Comparison of ENCODE assay signal across 32 cellular contexts in the genomic region with DNA sequence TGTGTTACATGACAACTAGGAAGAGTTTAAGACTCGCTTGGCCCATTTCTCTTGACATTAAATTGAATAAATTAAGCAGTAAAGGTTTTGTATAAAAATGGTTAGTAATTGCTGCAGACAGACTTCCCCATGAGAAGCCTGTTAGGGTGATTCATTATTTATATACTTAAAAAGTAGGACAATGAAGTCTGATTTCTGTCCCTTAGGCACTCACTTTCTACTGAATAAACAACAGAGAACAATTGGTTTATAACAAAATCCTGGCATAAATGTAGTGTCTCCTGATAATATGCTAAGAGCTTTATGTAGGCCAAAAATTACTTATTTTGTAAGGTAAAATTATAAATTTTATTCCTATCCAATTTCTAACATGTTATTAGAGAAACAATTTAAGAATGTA.
"Had no signal": no experiment of that assay in that cellular context is flagged by ENCODE, and none has a peak within 500 bp of the region (broad histone marks: within the 10 kb centered on the region; RNA-seq: fewer than 3 reads in every experiment).

No MANE protein-coding gene starts in this region.

- H3K36me3 ChIP-seq: esophagus squamous epithelium, gastroesophageal sphincter, heart right ventricle had no signal

- H3K27ac ChIP-seq: epithelial cell of prostate, esophagus squamous epithelium, foreskin keratinocyte, gastroesophageal sphincter, heart right ventricle had no signal

- H3K9me3 ChIP-seq: esophagus squamous epithelium, gastroesophageal sphincter had no signal

- ATAC-seq: activated CD4-positive, alpha-beta T cell treated with anti-CD3 and anti-CD28 coated beads for 36 hours; activated CD8-positive, alpha-beta memory T cell treated with anti-CD3 and anti-CD28 coated beads, Interleukin-2, amount 10 ng/mL, durations not matched to agents 7 days and 5 days; activated CD8-positive, alpha-beta T cell treated with anti-CD3 and anti-CD28 coated beads, Interleukin-2, amount 10 ng/mL, durations not matched to agents 7 days and 5 days; activated naive CD4-positive, alpha-beta T cell treated with anti-CD3 and anti-CD28 coated beads, Interleukin-2, amount 50 U/mL, for 72 hours; activated T-cell treated with anti-CD3 and anti-CD28 coated beads, Interleukin-2, amount 50 U/mL, for 72 hours; effector memory CD8-positive, alpha-beta T cell; foreskin keratinocyte; gastroesophageal sphincter; heart right ventricle; T-cell had no signal

- H3K27me3 Mint-ChIP-seq: activated CD4-positive, alpha-beta memory T cell treated with anti-CD3 and anti-CD28 coated beads for 36 hours; activated CD4-positive, alpha-beta T cell treated with anti-CD3 and anti-CD28 coated beads for 36 hours; activated CD4-positive, alpha-beta T cell treated with anti-CD3 and anti-CD28 coated beads, Interleukin-2, amount 10 ng/mL, durations not matched to agents 24 days and 14 days; activated CD8-positive, alpha-beta memory T cell treated with anti-CD3 and anti-CD28 coated beads, Interleukin-2, amount 10 ng/mL, durations not matched to agents 7 days and 5 days; activated naive CD4-positive, alpha-beta T cell treated with anti-CD3 and anti-CD28 coated beads, Interleukin-2, amount 10 ng/mL, durations not matched to agents 7 days and 5 days; activated naive CD8-positive, alpha-beta T cell treated with anti-CD3 and anti-CD28 coated beads, Interleukin-2, amount 10 ng/mL, durations not matched to agents 7 days and 5 days; effector memory CD8-positive, alpha-beta T cell; T-cell had no signal

- H3K4me1 Mint-ChIP-seq: activated CD4-positive, alpha-beta T cell treated with anti-CD3 and anti-CD28 coated beads for 36 hours; activated CD4-positive, alpha-beta T cell treated with anti-CD3 and anti-CD28 coated beads, Interleukin-2, amount 10 ng/mL, durations not matched to agents 24 days and 14 days; activated CD8-positive, alpha-beta memory T cell treated with anti-CD3 and anti-CD28 coated beads, Interleukin-2, amount 10 ng/mL, durations not matched to agents 7 days and 5 days; activated naive CD4-positive, alpha-beta T cell treated with anti-CD3 and anti-CD28 coated beads, Interleukin-2, amount 10 ng/mL, durations not matched to agents 7 days and 5 days; activated naive CD8-positive, alpha-beta T cell treated with anti-CD3 and anti-CD28 coated beads, Interleukin-2, amount 10 ng/mL, durations not matched to agents 7 days and 5 days; T-cell had no signal

- H3K4me3 Mint-ChIP-seq: activated CD4-positive, alpha-beta memory T cell treated with anti-CD3 and anti-CD28 coated beads for 36 hours; activated CD4-positive, alpha-beta T cell treated with anti-CD3 and anti-CD28 coated beads for 36 hours; activated CD4-positive, alpha-beta T cell treated with anti-CD3 and anti-CD28 coated beads, Interleukin-2, amount 10 ng/mL, durations not matched to agents 24 days and 14 days; activated CD8-positive, alpha-beta memory T cell treated with anti-CD3 and anti-CD28 coated beads, Interleukin-2, amount 10 ng/mL, durations not matched to agents 7 days and 5 days; activated CD8-positive, alpha-beta T cell treated with anti-CD3 and anti-CD28 coated beads, Interleukin-2, amount 10 ng/mL, durations not matched to agents 7 days and 5 days; activated naive CD4-positive, alpha-beta T cell treated with anti-CD3 and anti-CD28 coated beads, Interleukin-2, amount 10 ng/mL, durations not matched to agents 7 days and 5 days; activated naive CD8-positive, alpha-beta T cell treated with anti-CD3 and anti-CD28 coated beads, Interleukin-2, amount 10 ng/mL, durations not matched to agents 7 days and 5 days; activated T-cell treated with anti-CD3 and anti-CD28 coated beads, Interleukin-2, amount 50 U/mL, for 72 hours; effector memory CD8-positive, alpha-beta T cell; T-cell; T-helper 1 cell treated with Interleukin-12 subunit alpha and Interleukin-12 subunit beta and Interleukin-4 antibody, amounts not matched to agents 30 μg/mL and 1 μg/mL, for 36 hours; T-helper 2 cell treated with Interferon-gamma antibody and Interleukin-4, amounts not matched to agents 5 μg/mL and 100 μg/mL, for 36 hours had no signal

- H3K27me3 ChIP-seq: esophagus squamous epithelium, foreskin keratinocyte, gastroesophageal sphincter, heart right ventricle had no signal

- H3K36me3 Mint-ChIP-seq: activated CD4-positive, alpha-beta memory T cell treated with anti-CD3 and anti-CD28 coated beads for 36 hours; activated CD8-positive, alpha-beta memory T cell treated with anti-CD3 and anti-CD28 coated beads, Interleukin-2, amount 10 ng/mL, durations not matched to agents 7 days and 5 days; activated naive CD4-positive, alpha-beta T cell treated with anti-CD3 and anti-CD28 coated beads, Interleukin-2, amount 10 ng/mL, durations not matched to agents 7 days and 5 days; activated naive CD8-positive, alpha-beta T cell treated with anti-CD3 and anti-CD28 coated beads, Interleukin-2, amount 10 ng/mL, durations not matched to agents 7 days and 5 days; T-cell had no signal

- H3K9me3 Mint-ChIP-seq: activated CD4-positive, alpha-beta T cell treated with anti-CD3 and anti-CD28 coated beads, Interleukin-2, amount 10 ng/mL, durations not matched to agents 24 days and 14 days; activated naive CD8-positive, alpha-beta T cell treated with anti-CD3 and anti-CD28 coated beads, Interleukin-2, amount 10 ng/mL, durations not matched to agents 7 days and 5 days had no signal

- H3K4me1 ChIP-seq: esophagus squamous epithelium, foreskin keratinocyte, gastroesophageal sphincter, heart right ventricle had no signal

- H3K27ac Mint-ChIP-seq: activated CD4-positive, alpha-beta memory T cell treated with anti-CD3 and anti-CD28 coated beads for 36 hours; activated CD4-positive, alpha-beta T cell treated with anti-CD3 and anti-CD28 coated beads for 36 hours; activated CD4-positive, alpha-beta T cell treated with anti-CD3 and anti-CD28 coated beads, Interleukin-2, amount 10 ng/mL, durations not matched to agents 24 days and 14 days; activated CD8-positive, alpha-beta memory T cell treated with anti-CD3 and anti-CD28 coated beads, Interleukin-2, amount 10 ng/mL, durations not matched to agents 7 days and 5 days; activated CD8-positive, alpha-beta T cell treated with anti-CD3 and anti-CD28 coated beads, Interleukin-2, amount 10 ng/mL, durations not matched to agents 7 days and 5 days; activated naive CD4-positive, alpha-beta T cell treated with anti-CD3 and anti-CD28 coated beads, Interleukin-2, amount 10 ng/mL, durations not matched to agents 7 days and 5 days; activated naive CD4-positive, alpha-beta T cell treated with anti-CD3 and anti-CD28 coated beads, Interleukin-2, amount 50 U/mL, for 72 hours; activated naive CD8-positive, alpha-beta T cell treated with anti-CD3 and anti-CD28 coated beads, Interleukin-2, amount 10 ng/mL, durations not matched to agents 7 days and 5 days; activated T-cell treated with anti-CD3 and anti-CD28 coated beads, Interleukin-2, amount 50 U/mL, for 72 hours; effector memory CD8-positive, alpha-beta T cell; T-cell; T-helper 1 cell treated with Interleukin-12 subunit alpha and Interleukin-12 subunit beta and Interleukin-4 antibody, amounts not matched to agents 30 μg/mL and 1 μg/mL, for 36 hours; T-helper 2 cell treated with Interferon-gamma antibody and Interleukin-4, amounts not matched to agents 5 μg/mL and 100 μg/mL, for 36 hours had no signal

- DNase-seq: activated CD4-positive, alpha-beta memory T cell treated with anti-CD3 and anti-CD28 coated beads for 36 hours; activated CD4-positive, alpha-beta T cell treated with anti-CD3 and anti-CD28 coated beads for 36 hours; activated CD4-positive, alpha-beta T cell treated with anti-CD3 and anti-CD28 coated beads, Interleukin-2, amount 10 ng/mL, durations not matched to agents 24 days and 14 days; activated CD4-positive, CD25-positive, alpha-beta regulatory T cell; activated CD4-positive, CD25-positive, alpha-beta regulatory T cell treated with anti-CD3 and anti-CD28 coated beads, Interleukin-2, amount 50 U/mL, for 72 hours; activated CD8-positive, alpha-beta memory T cell treated with anti-CD3 and anti-CD28 coated beads, Interleukin-2, amount 10 ng/mL, durations not matched to agents 7 days and 5 days; activated CD8-positive, alpha-beta memory T cell treated with anti-CD3 and anti-CD28 coated beads, Interleukin-2, amount 50 U/mL, for 4 hours; activated CD8-positive, alpha-beta T cell treated with anti-CD3 and anti-CD28 coated beads, Interleukin-2, amount 10 ng/mL, durations not matched to agents 7 days and 5 days; activated gamma-delta T cell; activated naive CD4-positive, alpha-beta T cell; activated naive CD4-positive, alpha-beta T cell treated with anti-CD3 and anti-CD28 coated beads, Interleukin-2, amount 10 ng/mL, durations not matched to agents 7 days and 5 days; activated naive CD8-positive, alpha-beta T cell treated with anti-CD3 and anti-CD28 coated beads, Interleukin-2, amount 10 ng/mL, durations not matched to agents 7 days and 5 days; activated T-cell treated with anti-CD3 and anti-CD28 coated beads, Interleukin-2, amount 50 U/mL, for 1 hour; activated T-cell treated with anti-CD3 and anti-CD28 coated beads, Interleukin-2, amount 50 U/mL, for 72 hours; amniotic stem cell; anterior cingulate cortex; caudate nucleus; cortex of kidney; dermis blood vessel endothelial cell; effector CD4-positive, alpha-beta T cell; effector memory CD8-positive, alpha-beta T cell; esophagus squamous epithelium; foreskin keratinocyte; heart right ventricle; SW 1271; T-cell; T1000 had no signal

- H3K4me3 ChIP-seq: esophagus squamous epithelium, gastroesophageal sphincter, heart right ventricle had no signal
